Comparison of ENCODE assay signal across 16 cellular contexts in genomic region chr10:119502618-119503155, GRCh38. TPM values are rescaled to one million over a fixed set of nuclear protein-coding genes. Genes with fewer than 3 reads are reported as not detected.
DNase-seq lines count a peak whose midpoint lies in the region; ATAC-seq and TF ChIP-seq lines count a peak whose summit lies in the region.
"Had no signal": no experiment of that assay in that cellular context is flagged by ENCODE, and none has a peak within 500 bp of the region (broad histone marks: within the 10 kb centered on the region; RNA-seq: fewer than 3 reads in every experiment).

No MANE protein-coding gene starts in this region.

- H2AFZ ChIP-seq in Loucy (ENCODE audit: low read length) = peak overlapping the region; percentile 65

- no peaks in the 10 kb centered on the region for H4K20me1 ChIP-seq in Loucy (ENCODE audit: insufficient read depth, low read length, poor library complexity, severe bottlenecking)

- no peaks in the 10 kb centered on the region for H3K27me3 Mint-ChIP-seq in activated T-cell treated with anti-CD3 and anti-CD28 coated beads, Interleukin-2, amount 50 U/mL, for 24 hours
- no peaks in the 10 kb centered on the region for H3K27me3 Mint-ChIP-seq in central memory CD8-positive, alpha-beta T cell
- H3K27me3 Mint-ChIP-seq in stimulated activated naive B cell treated with anti-CD40 and anti-IgM and Interleukin-4, amounts not matched to agents 10 μg/mL and 1 μg/mL and 100 μg/mL, for 72 hours = no peaks in the 10 kb centered on the region

- DNase-seq in activated T-cell treated with anti-CD3 and anti-CD28 coated beads, Interleukin-2, amount 50 U/mL, for 24 hours = peak; percentile 62
- no peak for DNase-seq in activated T-cell treated with anti-CD3 and anti-CD28 coated beads, Interleukin-2, amount 50 U/mL, for 1 hour
- no peak for DNase-seq in central memory CD8-positive, alpha-beta T cell (ENCODE audit: low spot score in 2 of 2)
- DNase-seq in stimulated activated naive B cell treated with anti-CD40 and anti-IgM and Interleukin-4, amounts not matched to agents 10 μg/mL and 1 μg/mL and 100 μg/mL, for 72 hours = no peak
- DNase-seq in retina (no peak), stomach (no peak)
- DNase-seq: DMS153, NCI-H1092 treated with DMSO at 0.1 percent for 48 hours, NCI-H345 had no signal

- peak overlapping the region; percentile 99 for H3K27ac Mint-ChIP-seq in activated T-cell treated with anti-CD3 and anti-CD28 coated beads, Interleukin-2, amount 50 U/mL, for 24 hours
- peak overlapping the region; percentile 99 for H3K27ac Mint-ChIP-seq in central memory CD8-positive, alpha-beta T cell (ENCODE audit: low read depth)
- peak overlapping the region; percentile 93 for H3K27ac Mint-ChIP-seq in stimulated activated naive B cell treated with anti-CD40 and anti-IgM and Interleukin-4, amounts not matched to agents 10 μg/mL and 1 μg/mL and 100 μg/mL, for 72 hours
- H3K27ac Mint-ChIP-seq: mesothelial cell of epicardium had no signal

- H3K9ac ChIP-seq in Loucy (ENCODE audit: low read depth, low read length, poor library complexity, severe bottlenecking) = peak overlapping the region; percentile 73

- H3K9me3 Mint-ChIP-seq in activated T-cell treated with anti-CD3 and anti-CD28 coated beads, Interleukin-2, amount 50 U/mL, for 24 hours = no peaks in the 10 kb centered on the region
- no peaks in the 10 kb centered on the region for H3K9me3 Mint-ChIP-seq in central memory CD8-positive, alpha-beta T cell
- no peaks in the 10 kb centered on the region for H3K9me3 Mint-ChIP-seq in stimulated activated naive B cell treated with anti-CD40 and anti-IgM and Interleukin-4, amounts not matched to agents 10 μg/mL and 1 μg/mL and 100 μg/mL, for 72 hours
- H3K9me3 Mint-ChIP-seq: mesothelial cell of epicardium had no signal

- no peak for TF ChIP-seq POLR2A in stomach (IDR thresholded peaks at IDR 0.05)

- H3K4me1 ChIP-seq in Loucy (ENCODE audit: insufficient read depth, low read length, poor library complexity, severe bottlenecking) (peaks cover 28% of the 10 kb centered on the region), stomach (peaks cover 8 to 48% (median 23%) of the 10 kb centered on the region in 4 donors)

- no peaks in the 10 kb centered on the region for H3K79me2 ChIP-seq in Loucy (ENCODE audit: insufficient read depth, low read length)

- H3K4me2 ChIP-seq in Loucy (ENCODE audit: low read depth, low read length, poor library complexity, severe bottlenecking) = peak overlapping the region; percentile 71

- H3K4me1 Mint-ChIP-seq in activated T-cell treated with anti-CD3 and anti-CD28 coated beads, Interleukin-2, amount 50 U/mL, for 24 hours (ENCODE audit: low read depth) = peaks cover 94% of the 10 kb centered on the region
- H3K4me1 Mint-ChIP-seq in central memory CD8-positive, alpha-beta T cell = peaks cover 38% of the 10 kb centered on the region
- H3K4me1 Mint-ChIP-seq in stimulated activated naive B cell treated with anti-CD40 and anti-IgM and Interleukin-4, amounts not matched to agents 10 μg/mL and 1 μg/mL and 100 μg/mL, for 72 hours = peaks cover 33 to 55% of the 10 kb centered on the region in 2 donors

- TF ChIP-seq CTCF in Loucy (conservative IDR thresholded peaks at IDR 0.05; ENCODE audit: low read length) (no peak), stomach (IDR thresholded peaks at IDR 0.05) (no peak)

- H3K36me3 ChIP-seq in Loucy (ENCODE audit: insufficient read depth, low read length) (no peaks in the 10 kb centered on the region; the same call in 1 of the 2 replicates), stomach (peaks cover 0 to 15% (median 8%) of the 10 kb centered on the region in 4 donors)
- H3K36me3 ChIP-seq: cardiac muscle cell, suprapubic skin had no signal

- intact Hi-C loops in stomach (cut with DNase I; ENCODE audit: low total_unique reads) = no loop called here

- no peak for ATAC-seq in central memory CD8-positive, alpha-beta T cell (replicated peaks; ENCODE audit: extremely low read depth, poor library complexity, severe bottlenecking)
- ATAC-seq in stimulated activated naive B cell treated with anti-CD40 and anti-IgM and Interleukin-4, amounts not matched to agents 10 μg/mL and 1 μg/mL and 100 μg/mL, for 72 hours (replicated peaks) = no peak
- ATAC-seq in GM21529 (IDR thresholded peaks at IDR 0.05; ENCODE audit: unreplicated experiment) = no peak
- ATAC-seq: gastroesophageal sphincter had no signal

- peaks cover 97% of the 10 kb centered on the region for H3K36me3 Mint-ChIP-seq in activated T-cell treated with anti-CD3 and anti-CD28 coated beads, Interleukin-2, amount 50 U/mL, for 24 hours (ENCODE audit: low read depth)
- peaks cover 25% of the 10 kb centered on the region for H3K36me3 Mint-ChIP-seq in central memory CD8-positive, alpha-beta T cell (ENCODE audit: insufficient read depth)
- H3K36me3 Mint-ChIP-seq in stimulated activated naive B cell treated with anti-CD40 and anti-IgM and Interleukin-4, amounts not matched to agents 10 μg/mL and 1 μg/mL and 100 μg/mL, for 72 hours = peaks cover 67 to 81% of the 10 kb centered on the region in 2 donors

- H3K27me3 ChIP-seq in Loucy (ENCODE audit: insufficient read depth, low read length, poor library complexity, severe bottlenecking) = no peaks in the 10 kb centered on the region
- no peaks in the 10 kb centered on the region for H3K27me3 ChIP-seq in stomach
- H3K27me3 ChIP-seq: cardiac muscle cell, gastroesophageal sphincter, suprapubic skin had no signal

- H3K9me2 ChIP-seq in Loucy (replicated peaks; ENCODE audit: low read depth, low read length) = no peaks in the 10 kb centered on the region

- peaks cover 5% of the 10 kb centered on the region for H3F3A ChIP-seq in Loucy (ENCODE audit: low read depth)

- peak overlapping the region; percentile 62 for H3K4me3 ChIP-seq in Loucy (ENCODE audit: low read length, poor library complexity, severe bottlenecking)
- no peak overlapping the region for H3K4me3 ChIP-seq in stomach
- H3K4me3 ChIP-seq: cardiac muscle cell, gastroesophageal sphincter, SK-N-MC, suprapubic skin had no signal

- 66 to 87% (median 72%) methylated on average over 16 to 19 of the region's 19 CpGs for WGBS in stomach, 5 donors

- H3K27ac ChIP-seq in stomach = peak overlapping the region in 2 of 5 donors; percentile 42 to 46
- H3K27ac ChIP-seq: cardiac muscle cell, gastroesophageal sphincter, SK-N-MC, suprapubic skin had no signal

- H3K9me3 ChIP-seq in Loucy (ENCODE audit: insufficient read depth, low read depth, low read length) = no peaks in the 10 kb centered on the region
- no peaks in the 10 kb centered on the region for H3K9me3 ChIP-seq in stomach
- H3K9me3 ChIP-seq: gastroesophageal sphincter, suprapubic skin had no signal

- TF ChIP-seq EP300 in stomach (IDR thresholded peaks at IDR 0.05) = no peak

- H3K4me3 Mint-ChIP-seq in activated T-cell treated with anti-CD3 and anti-CD28 coated beads, Interleukin-2, amount 50 U/mL, for 24 hours = peak overlapping the region; percentile 61
- H3K4me3 Mint-ChIP-seq in central memory CD8-positive, alpha-beta T cell = peak overlapping the region; percentile 82
- no peak overlapping the region for H3K4me3 Mint-ChIP-seq in stimulated activated naive B cell treated with anti-CD40 and anti-IgM and Interleukin-4, amounts not matched to agents 10 μg/mL and 1 μg/mL and 100 μg/mL, for 72 hours
- H3K4me3 Mint-ChIP-seq: mesothelial cell of epicardium had no signal

RNA-seq across cellular contexts. Expression of gene RGS10, which starts 39.8 kb away (rescaled TPM):
- total RNA-seq in stomach = 100 to 1,000 TPM in 1 of 5 donors, 10 to 100 TPM in 3, not detected in 1; 12.3 to 177 (median 29.1) TPM
- polyA plus RNA-seq in stomach = 100 to 1,000 TPM in 1 of 3 donors, 10 to 100 TPM in 2; 47.7 to 128 (median 60.8) TPM

Comparison
In these comparisons a context has a peak if more than half of its experiments do, and no peak if none do; other contexts are left out.
1. H3K4me3 Mint-ChIP-seq: peak in activated T-cell treated with anti-CD3 and anti-CD28 coated beads, Interleukin-2, amount 50 U/mL, for 24 hours (single experiment) and central memory CD8-positive, alpha-beta T cell (single experiment); none in stimulated activated naive B cell treated with anti-CD40 and anti-IgM and Interleukin-4, amounts not matched to agents 10 μg/mL and 1 μg/mL and 100 μg/mL, for 72 hours (0 of 2).
2. Peak in every context shown above with its lines, with median percentiles within 50 percentile points of each other: H3K27ac Mint-ChIP-seq.